Comparison of ENCODE assay signal across 1 cellular context in the genomic region with DNA sequence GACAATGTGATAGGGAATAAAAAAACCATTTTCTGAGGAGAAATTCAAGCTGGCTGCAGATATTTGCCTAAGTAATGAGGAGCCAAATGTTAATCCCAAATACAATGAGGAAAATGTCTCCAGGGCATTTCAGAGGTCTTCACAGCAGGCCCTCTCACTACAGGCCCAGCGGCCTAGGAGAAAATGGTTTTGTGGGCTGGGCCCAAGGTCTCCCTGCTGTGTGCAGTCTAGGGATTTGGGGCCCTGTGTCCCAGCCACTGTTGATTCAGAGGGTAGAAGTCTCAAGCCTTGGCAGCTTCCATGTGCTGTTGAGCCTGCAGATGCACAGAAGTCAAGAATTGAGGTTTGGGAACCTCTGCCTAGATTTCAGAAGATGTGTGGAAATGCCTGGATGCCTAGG.
TF ChIP-seq lines count a peak whose summit lies in the region.

No MANE protein-coding gene starts in this region.

TF ChIP-seq in GM23338, 12 proteins besides CTCF, POLR2A, EP300 and RAD21:
- TF ChIP-seq, protein P1, sequence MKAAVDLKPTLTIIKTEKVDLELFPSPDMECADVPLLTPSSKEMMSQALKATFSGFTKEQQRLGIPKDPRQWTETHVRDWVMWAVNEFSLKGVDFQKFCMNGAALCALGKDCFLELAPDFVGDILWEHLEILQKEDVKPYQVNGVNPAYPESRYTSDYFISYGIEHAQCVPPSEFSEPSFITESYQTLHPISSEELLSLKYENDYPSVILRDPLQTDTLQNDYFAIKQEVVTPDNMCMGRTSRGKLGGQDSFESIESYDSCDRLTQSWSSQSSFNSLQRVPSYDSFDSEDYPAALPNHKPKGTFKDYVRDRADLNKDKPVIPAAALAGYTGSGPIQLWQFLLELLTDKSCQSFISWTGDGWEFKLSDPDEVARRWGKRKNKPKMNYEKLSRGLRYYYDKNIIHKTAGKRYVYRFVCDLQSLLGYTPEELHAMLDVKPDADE (IDR thresholded peaks at IDR 0.05), result no peak
- TF ChIP-seq REST (IDR thresholded peaks at IDR 0.05; ENCODE audit: unreplicated experiment), result no peak
- no peak for TF ChIP-seq POLR2AphosphoS5 (IDR thresholded peaks at IDR 0.05; ENCODE audit: low read depth)
- no peak for TF ChIP-seq ZNF114 (CRISPR knock-in tag; IDR thresholded peaks at IDR 0.05)
- no peak for TF ChIP-seq NANOG (IDR thresholded peaks at IDR 0.05; ENCODE audit: borderline replicate concordance)
- no peak for TF ChIP-seq JUNB (IDR thresholded peaks at IDR 0.05; ENCODE audit: unreplicated experiment)
- TF ChIP-seq ZNF462 (CRISPR knock-in tag; IDR thresholded peaks at IDR 0.05), result no peak
- no peak for TF ChIP-seq ZNF331 (CRISPR knock-in tag; IDR thresholded peaks at IDR 0.05; ENCODE audit: low read depth)
- no peak for TF ChIP-seq EZH2 (IDR thresholded peaks at IDR 0.05; ENCODE audit: low read depth, unreplicated experiment)
- no peak for TF ChIP-seq STAT1 (IDR thresholded peaks at IDR 0.05; ENCODE audit: unreplicated experiment)
- TF ChIP-seq CREB1 (CRISPR knock-in tag; IDR thresholded peaks at IDR 0.05; ENCODE audit: low read depth), result no peak
- no peak for TF ChIP-seq EZH2phosphoT487 (IDR thresholded peaks at IDR 0.05; ENCODE audit: unreplicated experiment)
